ENCODE assay signal across 1 cellular context in the genomic region with DNA sequence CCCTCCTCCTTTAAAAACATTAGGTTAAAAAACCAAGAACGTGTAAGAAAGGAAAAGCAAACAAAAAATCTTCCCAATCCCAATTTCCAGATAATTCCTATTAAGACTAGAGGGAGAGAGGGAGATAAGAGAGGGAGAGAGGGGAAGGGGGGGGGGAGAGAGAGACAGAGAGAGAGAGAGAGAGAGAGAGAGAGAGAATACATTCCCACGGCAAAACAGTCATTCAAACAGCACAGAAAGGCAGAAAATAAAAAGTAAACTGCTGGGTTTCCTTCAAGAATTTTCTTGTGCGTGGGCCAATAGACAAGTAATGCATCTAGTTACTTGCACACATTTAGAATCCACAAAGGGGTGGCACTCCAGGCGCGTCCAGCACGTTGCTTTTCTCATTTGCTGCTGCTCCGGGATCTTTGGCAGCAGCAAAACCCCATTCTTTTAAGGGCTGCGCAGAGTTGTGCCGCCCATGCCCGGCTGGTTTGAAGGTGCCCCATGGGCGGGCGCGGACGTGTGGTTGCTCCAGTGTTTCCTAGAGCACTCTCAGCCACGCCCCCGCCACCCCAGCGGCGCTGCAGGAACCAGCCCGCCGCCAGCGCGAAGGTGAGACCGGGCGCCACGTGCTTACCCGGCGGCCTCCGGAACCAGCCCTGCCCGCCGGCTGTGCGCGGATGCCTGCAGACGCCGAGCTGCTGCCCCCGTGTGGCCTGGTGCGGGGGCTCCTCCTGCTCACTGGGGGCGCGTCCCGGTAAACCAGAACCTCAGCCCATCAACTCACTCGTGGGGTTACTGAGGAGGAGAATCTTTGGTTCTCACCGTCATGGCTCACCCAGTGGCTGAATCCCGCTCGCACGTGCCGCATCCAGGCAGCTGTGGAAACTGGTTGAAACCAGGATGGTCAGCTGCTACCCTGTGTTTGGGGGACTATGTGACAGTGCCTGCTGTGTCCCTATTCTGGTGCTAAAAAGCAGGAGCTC.
TF ChIP-seq lines count a peak whose summit lies in the region.

No MANE protein-coding gene starts in this region.

TF ChIP-seq in HepG2, 621 proteins besides CTCF, POLR2A, EP300 and RAD21 (continued from another document and continues in another):
- peak; percentile 100 for TF ChIP-seq ERF (CRISPR knock-in tag; IDR thresholded peaks at IDR 0.05)
- TF ChIP-seq, protein P1, sequence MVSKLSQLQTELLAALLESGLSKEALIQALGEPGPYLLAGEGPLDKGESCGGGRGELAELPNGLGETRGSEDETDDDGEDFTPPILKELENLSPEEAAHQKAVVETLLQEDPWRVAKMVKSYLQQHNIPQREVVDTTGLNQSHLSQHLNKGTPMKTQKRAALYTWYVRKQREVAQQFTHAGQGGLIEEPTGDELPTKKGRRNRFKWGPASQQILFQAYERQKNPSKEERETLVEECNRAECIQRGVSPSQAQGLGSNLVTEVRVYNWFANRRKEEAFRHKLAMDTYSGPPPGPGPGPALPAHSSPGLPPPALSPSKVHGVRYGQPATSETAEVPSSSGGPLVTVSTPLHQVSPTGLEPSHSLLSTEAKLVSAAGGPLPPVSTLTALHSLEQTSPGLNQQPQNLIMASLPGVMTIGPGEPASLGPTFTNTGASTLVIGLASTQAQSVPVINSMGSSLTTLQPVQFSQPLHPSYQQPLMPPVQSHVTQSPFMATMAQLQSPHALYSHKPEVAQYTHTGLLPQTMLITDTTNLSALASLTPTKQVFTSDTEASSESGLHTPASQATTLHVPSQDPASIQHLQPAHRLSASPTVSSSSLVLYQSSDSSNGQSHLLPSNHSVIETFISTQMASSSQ (IDR thresholded peaks at IDR 0.05; ENCODE audit: low read depth) = no peak
- TF ChIP-seq, protein P1 (CRISPR knock-in tag; IDR thresholded peaks at IDR 0.05; ENCODE audit: borderline replicate concordance) = peak; percentile 81
- TF ChIP-seq, protein P2, sequence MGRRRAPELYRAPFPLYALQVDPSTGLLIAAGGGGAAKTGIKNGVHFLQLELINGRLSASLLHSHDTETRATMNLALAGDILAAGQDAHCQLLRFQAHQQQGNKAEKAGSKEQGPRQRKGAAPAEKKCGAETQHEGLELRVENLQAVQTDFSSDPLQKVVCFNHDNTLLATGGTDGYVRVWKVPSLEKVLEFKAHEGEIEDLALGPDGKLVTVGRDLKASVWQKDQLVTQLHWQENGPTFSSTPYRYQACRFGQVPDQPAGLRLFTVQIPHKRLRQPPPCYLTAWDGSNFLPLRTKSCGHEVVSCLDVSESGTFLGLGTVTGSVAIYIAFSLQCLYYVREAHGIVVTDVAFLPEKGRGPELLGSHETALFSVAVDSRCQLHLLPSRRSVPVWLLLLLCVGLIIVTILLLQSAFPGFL (CRISPR knock-in tag; IDR thresholded peaks at IDR 0.05) = no peak
- peak; percentile 38; the same call in 1 of the 2 replicates for TF ChIP-seq NFE2L1 (CRISPR knock-in tag; IDR thresholded peaks at IDR 0.05; ENCODE audit: borderline replicate concordance)
- peak; percentile 100 for TF ChIP-seq CCDC6 (CRISPR knock-in tag; IDR thresholded peaks at IDR 0.05)
- no peak for TF ChIP-seq PTBP1 (IDR thresholded peaks at IDR 0.05; ENCODE audit: low read depth, low read length, poor library complexity, severe bottlenecking)
- TF ChIP-seq ZNF432 (CRISPR knock-in tag; IDR thresholded peaks at IDR 0.05; ENCODE audit: borderline replicate concordance) = no peak
- peak; percentile 91 for TF ChIP-seq ZNF83 (CRISPR knock-in tag; IDR thresholded peaks at IDR 0.05; ENCODE audit: borderline replicate concordance)
- peak; percentile 95 for TF ChIP-seq ZSCAN9 (CRISPR knock-in tag; IDR thresholded peaks at IDR 0.05; ENCODE audit: borderline replicate concordance)
- TF ChIP-seq, protein P3, sequence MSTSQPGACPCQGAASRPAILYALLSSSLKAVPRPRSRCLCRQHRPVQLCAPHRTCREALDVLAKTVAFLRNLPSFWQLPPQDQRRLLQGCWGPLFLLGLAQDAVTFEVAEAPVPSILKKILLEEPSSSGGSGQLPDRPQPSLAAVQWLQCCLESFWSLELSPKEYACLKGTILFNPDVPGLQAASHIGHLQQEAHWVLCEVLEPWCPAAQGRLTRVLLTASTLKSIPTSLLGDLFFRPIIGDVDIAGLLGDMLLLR (CRISPR knock-in tag; IDR thresholded peaks at IDR 0.05) = peak; percentile 99
- TF ChIP-seq ZFP82 (CRISPR knock-in tag; IDR thresholded peaks at IDR 0.05; ENCODE audit: borderline replicate concordance) = peak; percentile 97
- TF ChIP-seq, protein P4, sequence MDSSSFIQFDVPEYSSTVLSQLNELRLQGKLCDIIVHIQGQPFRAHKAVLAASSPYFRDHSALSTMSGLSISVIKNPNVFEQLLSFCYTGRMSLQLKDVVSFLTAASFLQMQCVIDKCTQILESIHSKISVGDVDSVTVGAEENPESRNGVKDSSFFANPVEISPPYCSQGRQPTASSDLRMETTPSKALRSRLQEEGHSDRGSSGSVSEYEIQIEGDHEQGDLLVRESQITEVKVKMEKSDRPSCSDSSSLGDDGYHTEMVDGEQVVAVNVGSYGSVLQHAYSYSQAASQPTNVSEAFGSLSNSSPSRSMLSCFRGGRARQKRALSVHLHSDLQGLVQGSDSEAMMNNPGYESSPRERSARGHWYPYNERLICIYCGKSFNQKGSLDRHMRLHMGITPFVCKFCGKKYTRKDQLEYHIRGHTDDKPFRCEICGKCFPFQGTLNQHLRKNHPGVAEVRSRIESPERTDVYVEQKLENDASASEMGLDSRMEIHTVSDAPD (CRISPR knock-in tag; IDR thresholded peaks at IDR 0.05) = peak; percentile 94; the same call in 1 of the 2 replicates
- TF ChIP-seq NRL (CRISPR knock-in tag; IDR thresholded peaks at IDR 0.05; ENCODE audit: borderline replicate concordance) = peak; percentile 100
- TF ChIP-seq, protein P5, sequence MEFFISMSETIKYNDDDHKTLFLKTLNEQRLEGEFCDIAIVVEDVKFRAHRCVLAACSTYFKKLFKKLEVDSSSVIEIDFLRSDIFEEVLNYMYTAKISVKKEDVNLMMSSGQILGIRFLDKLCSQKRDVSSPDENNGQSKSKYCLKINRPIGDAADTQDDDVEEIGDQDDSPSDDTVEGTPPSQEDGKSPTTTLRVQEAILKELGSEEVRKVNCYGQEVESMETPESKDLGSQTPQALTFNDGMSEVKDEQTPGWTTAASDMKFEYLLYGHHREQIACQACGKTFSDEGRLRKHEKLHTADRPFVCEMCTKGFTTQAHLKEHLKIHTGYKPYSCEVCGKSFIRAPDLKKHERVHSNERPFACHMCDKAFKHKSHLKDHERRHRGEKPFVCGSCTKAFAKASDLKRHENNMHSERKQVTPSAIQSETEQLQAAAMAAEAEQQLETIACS (CRISPR knock-in tag; IDR thresholded peaks at IDR 0.05) = no peak
- TF ChIP-seq, protein P6, sequence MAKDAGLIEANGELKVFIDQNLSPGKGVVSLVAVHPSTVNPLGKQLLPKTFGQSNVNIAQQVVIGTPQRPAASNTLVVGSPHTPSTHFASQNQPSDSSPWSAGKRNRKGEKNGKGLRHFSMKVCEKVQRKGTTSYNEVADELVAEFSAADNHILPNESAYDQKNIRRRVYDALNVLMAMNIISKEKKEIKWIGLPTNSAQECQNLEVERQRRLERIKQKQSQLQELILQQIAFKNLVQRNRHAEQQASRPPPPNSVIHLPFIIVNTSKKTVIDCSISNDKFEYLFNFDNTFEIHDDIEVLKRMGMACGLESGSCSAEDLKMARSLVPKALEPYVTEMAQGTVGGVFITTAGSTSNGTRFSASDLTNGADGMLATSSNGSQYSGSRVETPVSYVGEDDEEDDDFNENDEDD (CRISPR knock-in tag; IDR thresholded peaks at IDR 0.05; ENCODE audit: borderline replicate concordance) = peak; percentile 99
- no peak for TF ChIP-seq SCMH1 (CRISPR knock-in tag; IDR thresholded peaks at IDR 0.05; ENCODE audit: borderline replicate concordance)
- TF ChIP-seq, protein P7, sequence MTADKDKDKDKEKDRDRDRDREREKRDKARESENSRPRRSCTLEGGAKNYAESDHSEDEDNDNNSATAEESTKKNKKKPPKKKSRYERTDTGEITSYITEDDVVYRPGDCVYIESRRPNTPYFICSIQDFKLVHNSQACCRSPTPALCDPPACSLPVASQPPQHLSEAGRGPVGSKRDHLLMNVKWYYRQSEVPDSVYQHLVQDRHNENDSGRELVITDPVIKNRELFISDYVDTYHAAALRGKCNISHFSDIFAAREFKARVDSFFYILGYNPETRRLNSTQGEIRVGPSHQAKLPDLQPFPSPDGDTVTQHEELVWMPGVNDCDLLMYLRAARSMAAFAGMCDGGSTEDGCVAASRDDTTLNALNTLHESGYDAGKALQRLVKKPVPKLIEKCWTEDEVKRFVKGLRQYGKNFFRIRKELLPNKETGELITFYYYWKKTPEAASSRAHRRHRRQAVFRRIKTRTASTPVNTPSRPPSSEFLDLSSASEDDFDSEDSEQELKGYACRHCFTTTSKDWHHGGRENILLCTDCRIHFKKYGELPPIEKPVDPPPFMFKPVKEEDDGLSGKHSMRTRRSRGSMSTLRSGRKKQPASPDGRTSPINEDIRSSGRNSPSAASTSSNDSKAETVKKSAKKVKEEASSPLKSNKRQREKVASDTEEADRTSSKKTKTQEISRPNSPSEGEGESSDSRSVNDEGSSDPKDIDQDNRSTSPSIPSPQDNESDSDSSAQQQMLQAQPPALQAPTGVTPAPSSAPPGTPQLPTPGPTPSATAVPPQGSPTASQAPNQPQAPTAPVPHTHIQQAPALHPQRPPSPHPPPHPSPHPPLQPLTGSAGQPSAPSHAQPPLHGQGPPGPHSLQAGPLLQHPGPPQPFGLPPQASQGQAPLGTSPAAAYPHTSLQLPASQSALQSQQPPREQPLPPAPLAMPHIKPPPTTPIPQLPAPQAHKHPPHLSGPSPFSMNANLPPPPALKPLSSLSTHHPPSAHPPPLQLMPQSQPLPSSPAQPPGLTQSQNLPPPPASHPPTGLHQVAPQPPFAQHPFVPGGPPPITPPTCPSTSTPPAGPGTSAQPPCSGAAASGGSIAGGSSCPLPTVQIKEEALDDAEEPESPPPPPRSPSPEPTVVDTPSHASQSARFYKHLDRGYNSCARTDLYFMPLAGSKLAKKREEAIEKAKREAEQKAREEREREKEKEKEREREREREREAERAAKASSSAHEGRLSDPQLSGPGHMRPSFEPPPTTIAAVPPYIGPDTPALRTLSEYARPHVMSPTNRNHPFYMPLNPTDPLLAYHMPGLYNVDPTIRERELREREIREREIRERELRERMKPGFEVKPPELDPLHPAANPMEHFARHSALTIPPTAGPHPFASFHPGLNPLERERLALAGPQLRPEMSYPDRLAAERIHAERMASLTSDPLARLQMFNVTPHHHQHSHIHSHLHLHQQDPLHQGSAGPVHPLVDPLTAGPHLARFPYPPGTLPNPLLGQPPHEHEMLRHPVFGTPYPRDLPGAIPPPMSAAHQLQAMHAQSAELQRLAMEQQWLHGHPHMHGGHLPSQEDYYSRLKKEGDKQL (CRISPR knock-in tag; IDR thresholded peaks at IDR 0.05; ENCODE audit: low read depth) = peak; percentile 78; the same call in 1 of the 2 replicates
- TF ChIP-seq ATRX (CRISPR knock-in tag; IDR thresholded peaks at IDR 0.05; ENCODE audit: borderline replicate concordance) = no peak
- no peak for TF ChIP-seq ZNF7 (CRISPR knock-in tag; IDR thresholded peaks at IDR 0.05)
- peak; percentile 93; the same call in 1 of the 2 replicates for TF ChIP-seq NAIF1 (CRISPR knock-in tag; IDR thresholded peaks at IDR 0.05; ENCODE audit: borderline replicate concordance)
- TF ChIP-seq, protein P8, sequence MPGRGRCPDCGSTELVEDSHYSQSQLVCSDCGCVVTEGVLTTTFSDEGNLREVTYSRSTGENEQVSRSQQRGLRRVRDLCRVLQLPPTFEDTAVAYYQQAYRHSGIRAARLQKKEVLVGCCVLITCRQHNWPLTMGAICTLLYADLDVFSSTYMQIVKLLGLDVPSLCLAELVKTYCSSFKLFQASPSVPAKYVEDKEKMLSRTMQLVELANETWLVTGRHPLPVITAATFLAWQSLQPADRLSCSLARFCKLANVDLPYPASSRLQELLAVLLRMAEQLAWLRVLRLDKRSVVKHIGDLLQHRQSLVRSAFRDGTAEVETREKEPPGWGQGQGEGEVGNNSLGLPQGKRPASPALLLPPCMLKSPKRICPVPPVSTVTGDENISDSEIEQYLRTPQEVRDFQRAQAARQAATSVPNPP (CRISPR knock-in tag; IDR thresholded peaks at IDR 0.05) = peak; percentile 99
- TF ChIP-seq SP1 (IDR thresholded peaks at IDR 0.05) = no peak
- peak; percentile 30 for TF ChIP-seq SP1 (CRISPR knock-in tag; IDR thresholded peaks at IDR 0.05)
- TF ChIP-seq TOPORS (CRISPR knock-in tag; IDR thresholded peaks at IDR 0.05) = peak; percentile 98
- TF ChIP-seq, protein P9, sequence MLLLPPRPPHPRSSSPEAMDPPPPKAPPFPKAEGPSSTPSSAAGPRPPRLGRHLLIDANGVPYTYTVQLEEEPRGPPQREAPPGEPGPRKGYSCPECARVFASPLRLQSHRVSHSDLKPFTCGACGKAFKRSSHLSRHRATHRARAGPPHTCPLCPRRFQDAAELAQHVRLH (CRISPR knock-in tag; IDR thresholded peaks at IDR 0.05; ENCODE audit: borderline replicate concordance, low read depth) = peak; percentile 98
- peak; percentile 96; the same call in 1 of the 2 replicates for TF ChIP-seq ZNF558 (CRISPR knock-in tag; IDR thresholded peaks at IDR 0.05; ENCODE audit: borderline replicate concordance)
- peak; percentile 88 for TF ChIP-seq KDM3A (CRISPR knock-in tag; IDR thresholded peaks at IDR 0.05; ENCODE audit: low read depth)
- TF ChIP-seq, protein P10, sequence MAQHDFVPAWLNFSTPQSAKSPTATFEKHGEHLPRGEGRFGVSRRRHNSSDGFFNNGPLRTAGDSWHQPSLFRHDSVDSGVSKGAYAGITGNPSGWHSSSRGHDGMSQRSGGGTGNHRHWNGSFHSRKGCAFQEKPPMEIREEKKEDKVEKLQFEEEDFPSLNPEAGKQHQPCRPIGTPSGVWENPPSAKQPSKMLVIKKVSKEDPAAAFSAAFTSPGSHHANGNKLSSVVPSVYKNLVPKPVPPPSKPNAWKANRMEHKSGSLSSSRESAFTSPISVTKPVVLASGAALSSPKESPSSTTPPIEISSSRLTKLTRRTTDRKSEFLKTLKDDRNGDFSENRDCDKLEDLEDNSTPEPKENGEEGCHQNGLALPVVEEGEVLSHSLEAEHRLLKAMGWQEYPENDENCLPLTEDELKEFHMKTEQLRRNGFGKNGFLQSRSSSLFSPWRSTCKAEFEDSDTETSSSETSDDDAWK (CRISPR knock-in tag; IDR thresholded peaks at IDR 0.05) = no peak
- TF ChIP-seq SRY (CRISPR knock-in tag; IDR thresholded peaks at IDR 0.05) = peak; percentile 99
- TF ChIP-seq ZFAT (CRISPR knock-in tag; conservative IDR thresholded peaks at IDR 0.05) = 0 out of 2 replicates have a peak, but pooled peaks have one; percentile 69
- TF ChIP-seq CEBPB (IDR thresholded peaks at IDR 0.05; ENCODE audit: borderline replicate concordance, low read depth, low read length) = no peak
- peak; percentile 93 for TF ChIP-seq ZNF746 (CRISPR knock-in tag; IDR thresholded peaks at IDR 0.05)
- TF ChIP-seq ZNF567 (CRISPR knock-in tag; IDR thresholded peaks at IDR 0.05; ENCODE audit: borderline replicate concordance) = peak; percentile 92; the same call in 1 of the 2 replicates
